Comparison of ENCODE assay signal across 8 cellular contexts in the genomic region with DNA sequence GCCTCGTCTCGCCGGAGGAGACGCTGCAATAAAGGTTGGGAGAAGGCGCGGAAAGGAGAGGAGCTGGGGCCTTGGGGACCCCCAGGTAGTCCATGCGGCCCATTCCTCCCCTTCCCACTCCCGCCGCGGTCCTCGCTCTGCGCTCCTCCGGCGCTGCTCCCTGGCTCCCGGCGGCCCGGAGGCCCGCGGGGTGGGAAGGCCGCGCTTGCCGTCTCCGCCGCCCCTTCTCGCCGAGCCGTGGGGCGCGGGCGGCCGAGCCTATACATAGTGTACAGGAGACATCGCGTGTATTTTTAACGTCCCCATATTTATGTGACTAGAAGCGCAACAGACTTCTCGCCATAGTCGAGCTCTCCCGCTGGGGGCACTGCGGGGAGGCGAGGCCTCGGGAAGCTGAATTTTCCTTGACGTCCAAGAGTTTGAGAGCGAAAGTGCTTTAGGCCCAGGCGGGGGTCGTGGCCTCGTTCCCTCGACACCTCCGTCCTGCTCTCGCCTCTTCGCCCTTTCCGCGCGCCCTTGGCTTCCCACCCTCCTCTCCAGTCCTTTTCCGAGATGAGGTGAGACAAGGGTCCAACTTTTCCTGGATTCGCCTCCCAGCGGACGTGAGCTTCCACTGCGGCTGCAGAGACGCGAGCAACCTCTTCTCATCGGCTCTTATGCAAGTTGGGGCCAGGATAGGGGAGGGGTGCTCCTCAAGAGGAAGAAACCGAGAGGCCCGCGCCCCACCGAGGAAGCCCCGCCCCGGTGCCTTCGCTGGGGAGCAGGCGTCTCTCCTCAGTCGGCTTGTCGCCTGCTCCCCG. TPM values are rescaled to one million over a fixed set of nuclear protein-coding genes. Genes with fewer than 3 reads are reported as not detected.
DNase-seq lines count a peak whose midpoint lies in the region; ATAC-seq and TF ChIP-seq lines count a peak whose summit lies in the region.

No MANE protein-coding gene starts in this region.

- H3K4me1 Mint-ChIP-seq in activated CD8-positive, alpha-beta memory T cell treated with anti-CD3 and anti-CD28 coated beads, Interleukin-2, amount 10 ng/mL, durations not matched to agents 7 days and 5 days = peaks cover 30% of the 10 kb centered on the region

- no peak overlapping the region for H3K4me3 Mint-ChIP-seq in activated CD8-positive, alpha-beta memory T cell treated with anti-CD3 and anti-CD28 coated beads, Interleukin-2, amount 10 ng/mL, durations not matched to agents 7 days and 5 days

- ATAC-seq in activated CD8-positive, alpha-beta memory T cell treated with anti-CD3 and anti-CD28 coated beads, Interleukin-2, amount 10 ng/mL, durations not matched to agents 7 days and 5 days = no peak
- ATAC-seq in Right ventricle myocardium inferior = peak; percentile 11
- no peak for ATAC-seq in HG03460 (IDR thresholded peaks at IDR 0.05; ENCODE audit: unreplicated experiment)
- no peak for ATAC-seq in HG02678 (IDR thresholded peaks at IDR 0.05; ENCODE audit: unreplicated experiment)

- no peak overlapping the region for H3K27ac Mint-ChIP-seq in activated CD8-positive, alpha-beta memory T cell treated with anti-CD3 and anti-CD28 coated beads, Interleukin-2, amount 10 ng/mL, durations not matched to agents 7 days and 5 days

- CTCF ChIA-PET in activated CD8-positive, alpha-beta memory T cell treated with anti-CD3 and anti-CD28 coated beads, Interleukin-2, amount 10 ng/mL, durations not matched to agents 7 days and 5 days (lab: Charles Lee) = interaction anchor here (0.6 to 3.0 kb wide), 5 partner anchors 10 to 75 kb away, joined by 3 to 9 read pairs (median 3); no protein-coding TSS in a partner anchor

- peaks cover 29% of the 10 kb centered on the region for H3K27me3 Mint-ChIP-seq in activated CD8-positive, alpha-beta memory T cell treated with anti-CD3 and anti-CD28 coated beads, Interleukin-2, amount 10 ng/mL, durations not matched to agents 7 days and 5 days

- no peak overlapping the region for H3K4me3 ChIP-seq in GM12865 (ENCODE audit: low read depth, low read length)

- DNase-seq in GM12865 (ENCODE audit: low read depth) (no peak), Right ventricle myocardium inferior (ENCODE audit: missing footprints) (peak; percentile 80), posterior cingulate gyrus (peak; percentile 34 to 92 (median 54)), DMS53 (lab: John Stamatoyannopoulos, UW) (no peak), T1000 (lab: John Stamatoyannopoulos, UW) (no peak)
- DNase-seq in activated CD8-positive, alpha-beta memory T cell treated with anti-CD3 and anti-CD28 coated beads, Interleukin-2, amount 10 ng/mL, durations not matched to agents 7 days and 5 days = peak; percentile 36

- H3K36me3 Mint-ChIP-seq in activated CD8-positive, alpha-beta memory T cell treated with anti-CD3 and anti-CD28 coated beads, Interleukin-2, amount 10 ng/mL, durations not matched to agents 7 days and 5 days = peaks cover 29% of the 10 kb centered on the region

- TF ChIP-seq CTCF in GM12865 (IDR thresholded peaks at IDR 0.05; ENCODE audit: insufficient read depth, low read depth, low read length, missing control alignments) = peak; percentile 4

- no peaks in the 10 kb centered on the region for H3K9me3 Mint-ChIP-seq in activated CD8-positive, alpha-beta memory T cell treated with anti-CD3 and anti-CD28 coated beads, Interleukin-2, amount 10 ng/mL, durations not matched to agents 7 days and 5 days (ENCODE audit: low read depth)

- intact Hi-C loops in Right ventricle myocardium inferior (cut with DNase I) = no loop called here
- intact Hi-C loops in posterior cingulate gyrus (cut with DNase I) = no loop called here

RNA-seq across cellular contexts. Expression of a gene that starts 29.0 kb away (rescaled TPM):
- 1 to 10 TPM; 1.7 to 2.0 TPM for total RNA-seq in activated CD8-positive, alpha-beta memory T cell treated with anti-CD3 and anti-CD28 coated beads, Interleukin-2, amount 10 ng/mL, durations not matched to agents 7 days and 5 days
- not detected for total RNA-seq in Right ventricle myocardium inferior

RNA-seq across cellular contexts. Expression of a gene that starts 31.7 kb away (rescaled TPM):
- 10 to 100 TPM; 24.5 to 36.9 TPM for total RNA-seq in activated CD8-positive, alpha-beta memory T cell treated with anti-CD3 and anti-CD28 coated beads, Interleukin-2, amount 10 ng/mL, durations not matched to agents 7 days and 5 days
- total RNA-seq in Right ventricle myocardium inferior = 19.4 TPM

RNA-seq across cellular contexts. Expression of a gene that starts 49.3 kb away (rescaled TPM):
- total RNA-seq in activated CD8-positive, alpha-beta memory T cell treated with anti-CD3 and anti-CD28 coated beads, Interleukin-2, amount 10 ng/mL, durations not matched to agents 7 days and 5 days = under 1 TPM in 1 of 2 experiments, not detected in 1; 0.30 TPM
- 1.1 TPM for total RNA-seq in Right ventricle myocardium inferior

Comparison
In these comparisons a context has a peak if more than half of its experiments do, and no peak if none do; other contexts are left out.
1. DNase-seq: peak in activated CD8-positive, alpha-beta memory T cell treated with anti-CD3 and anti-CD28 coated beads, Interleukin-2, amount 10 ng/mL, durations not matched to agents 7 days and 5 days (single experiment), Right ventricle myocardium inferior (single experiment) and posterior cingulate gyrus (10 of 10); none in GM12865 (single experiment), DMS53 (single experiment) and T1000 (single experiment).